In the genomic region with DNA sequence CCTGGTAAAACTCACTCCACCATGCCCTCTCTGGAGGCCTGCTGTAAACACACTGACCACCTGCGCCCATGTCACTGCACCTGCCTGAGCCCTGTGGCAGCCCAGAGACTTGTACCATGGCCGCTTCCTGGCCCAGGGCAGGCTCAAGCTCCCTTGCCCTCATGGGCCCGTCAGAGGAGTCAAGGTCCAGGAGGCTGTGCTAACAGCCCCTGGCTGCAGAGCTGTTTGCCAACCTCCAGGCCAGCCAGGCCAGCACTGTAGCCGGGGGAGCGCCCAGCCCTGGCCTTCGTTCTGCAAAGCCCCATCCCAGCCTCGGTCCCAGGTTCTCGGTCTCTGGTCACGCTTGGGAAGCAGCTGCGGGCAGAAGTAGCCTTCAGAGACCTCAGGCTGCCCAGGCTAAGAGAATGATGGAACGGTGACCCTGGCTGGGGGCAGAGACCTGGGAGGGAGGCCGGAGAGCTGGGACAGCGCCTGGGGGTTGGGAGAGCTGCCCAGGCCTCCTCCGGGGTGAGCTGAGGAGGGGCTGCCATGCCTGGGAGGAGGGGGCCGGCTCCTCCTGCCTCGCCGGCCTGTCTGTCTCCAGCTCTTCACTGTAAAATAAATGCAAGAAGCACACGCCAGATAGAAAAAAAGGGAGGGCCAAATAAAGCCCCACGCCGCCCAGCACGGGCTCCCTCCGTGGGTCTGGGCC, we compare ENCODE assay signal across 1 cellular context.
TF ChIP-seq lines count a peak whose summit lies in the region.

No MANE protein-coding gene starts in this region.

TF ChIP-seq in HepG2, 621 proteins besides CTCF, POLR2A, EP300 and RAD21 (continued from another document and continues in another):
- TF ChIP-seq, protein P1, sequence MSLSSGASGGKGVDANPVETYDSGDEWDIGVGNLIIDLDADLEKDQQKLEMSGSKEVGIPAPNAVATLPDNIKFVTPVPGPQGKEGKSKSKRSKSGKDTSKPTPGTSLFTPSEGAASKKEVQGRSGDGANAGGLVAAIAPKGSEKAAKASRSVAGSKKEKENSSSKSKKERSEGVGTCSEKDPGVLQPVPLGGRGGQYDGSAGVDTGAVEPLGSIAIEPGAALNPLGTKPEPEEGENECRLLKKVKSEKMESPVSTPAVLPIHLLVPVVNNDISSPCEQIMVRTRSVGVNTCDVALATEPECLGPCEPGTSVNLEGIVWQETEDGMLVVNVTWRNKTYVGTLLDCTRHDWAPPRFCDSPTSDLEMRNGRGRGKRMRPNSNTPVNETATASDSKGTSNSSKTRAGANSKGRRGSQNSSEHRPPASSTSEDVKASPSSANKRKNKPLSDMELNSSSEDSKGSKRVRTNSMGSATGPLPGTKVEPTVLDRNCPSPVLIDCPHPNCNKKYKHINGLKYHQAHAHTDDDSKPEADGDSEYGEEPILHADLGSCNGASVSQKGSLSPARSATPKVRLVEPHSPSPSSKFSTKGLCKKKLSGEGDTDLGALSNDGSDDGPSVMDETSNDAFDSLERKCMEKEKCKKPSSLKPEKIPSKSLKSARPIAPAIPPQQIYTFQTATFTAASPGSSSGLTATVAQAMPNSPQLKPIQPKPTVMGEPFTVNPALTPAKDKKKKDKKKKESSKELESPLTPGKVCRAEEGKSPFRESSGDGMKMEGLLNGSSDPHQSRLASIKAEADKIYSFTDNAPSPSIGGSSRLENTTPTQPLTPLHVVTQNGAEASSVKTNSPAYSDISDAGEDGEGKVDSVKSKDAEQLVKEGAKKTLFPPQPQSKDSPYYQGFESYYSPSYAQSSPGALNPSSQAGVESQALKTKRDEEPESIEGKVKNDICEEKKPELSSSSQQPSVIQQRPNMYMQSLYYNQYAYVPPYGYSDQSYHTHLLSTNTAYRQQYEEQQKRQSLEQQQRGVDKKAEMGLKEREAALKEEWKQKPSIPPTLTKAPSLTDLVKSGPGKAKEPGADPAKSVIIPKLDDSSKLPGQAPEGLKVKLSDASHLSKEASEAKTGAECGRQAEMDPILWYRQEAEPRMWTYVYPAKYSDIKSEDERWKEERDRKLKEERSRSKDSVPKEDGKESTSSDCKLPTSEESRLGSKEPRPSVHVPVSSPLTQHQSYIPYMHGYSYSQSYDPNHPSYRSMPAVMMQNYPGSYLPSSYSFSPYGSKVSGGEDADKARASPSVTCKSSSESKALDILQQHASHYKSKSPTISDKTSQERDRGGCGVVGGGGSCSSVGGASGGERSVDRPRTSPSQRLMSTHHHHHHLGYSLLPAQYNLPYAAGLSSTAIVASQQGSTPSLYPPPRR (CRISPR knock-in tag; IDR thresholded peaks at IDR 0.05; ENCODE audit: borderline replicate concordance), result no peak
- peak; percentile 40; the same call in 1 of the 2 replicates for TF ChIP-seq GABPB1 (CRISPR knock-in tag; IDR thresholded peaks at IDR 0.05)
- TF ChIP-seq, protein P2, sequence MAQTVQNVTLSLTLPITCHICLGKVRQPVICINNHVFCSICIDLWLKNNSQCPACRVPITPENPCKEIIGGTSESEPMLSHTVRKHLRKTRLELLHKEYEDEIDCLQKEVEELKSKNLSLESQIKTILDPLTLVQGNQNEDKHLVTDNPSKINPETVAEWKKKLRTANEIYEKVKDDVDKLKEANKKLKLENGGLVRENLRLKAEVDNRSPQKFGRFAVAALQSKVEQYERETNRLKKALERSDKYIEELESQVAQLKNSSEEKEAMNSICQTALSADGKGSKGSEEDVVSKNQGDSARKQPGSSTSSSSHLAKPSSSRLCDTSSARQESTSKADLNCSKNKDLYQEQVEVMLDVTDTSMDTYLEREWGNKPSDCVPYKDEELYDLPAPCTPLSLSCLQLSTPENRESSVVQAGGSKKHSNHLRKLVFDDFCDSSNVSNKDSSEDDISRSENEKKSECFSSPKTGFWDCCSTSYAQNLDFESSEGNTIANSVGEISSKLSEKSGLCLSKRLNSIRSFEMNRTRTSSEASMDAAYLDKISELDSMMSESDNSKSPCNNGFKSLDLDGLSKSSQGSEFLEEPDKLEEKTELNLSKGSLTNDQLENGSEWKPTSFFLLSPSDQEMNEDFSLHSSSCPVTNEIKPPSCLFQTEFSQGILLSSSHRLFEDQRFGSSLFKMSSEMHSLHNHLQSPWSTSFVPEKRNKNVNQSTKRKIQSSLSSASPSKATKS (CRISPR knock-in tag; IDR thresholded peaks at IDR 0.05), result no peak
- no peak for TF ChIP-seq MZF1 (CRISPR knock-in tag; IDR thresholded peaks at IDR 0.05; ENCODE audit: borderline replicate concordance)
- TF ChIP-seq, protein P3, sequence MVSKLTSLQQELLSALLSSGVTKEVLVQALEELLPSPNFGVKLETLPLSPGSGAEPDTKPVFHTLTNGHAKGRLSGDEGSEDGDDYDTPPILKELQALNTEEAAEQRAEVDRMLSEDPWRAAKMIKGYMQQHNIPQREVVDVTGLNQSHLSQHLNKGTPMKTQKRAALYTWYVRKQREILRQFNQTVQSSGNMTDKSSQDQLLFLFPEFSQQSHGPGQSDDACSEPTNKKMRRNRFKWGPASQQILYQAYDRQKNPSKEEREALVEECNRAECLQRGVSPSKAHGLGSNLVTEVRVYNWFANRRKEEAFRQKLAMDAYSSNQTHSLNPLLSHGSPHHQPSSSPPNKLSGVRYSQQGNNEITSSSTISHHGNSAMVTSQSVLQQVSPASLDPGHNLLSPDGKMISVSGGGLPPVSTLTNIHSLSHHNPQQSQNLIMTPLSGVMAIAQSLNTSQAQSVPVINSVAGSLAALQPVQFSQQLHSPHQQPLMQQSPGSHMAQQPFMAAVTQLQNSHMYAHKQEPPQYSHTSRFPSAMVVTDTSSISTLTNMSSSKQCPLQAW (CRISPR knock-in tag; IDR thresholded peaks at IDR 0.05), result 0 out of 2 replicates have a peak, but pooled peaks have one; percentile 20
- peak; percentile 44 for TF ChIP-seq ELF3 (CRISPR knock-in tag; IDR thresholded peaks at IDR 0.05)
- TF ChIP-seq, protein P4, sequence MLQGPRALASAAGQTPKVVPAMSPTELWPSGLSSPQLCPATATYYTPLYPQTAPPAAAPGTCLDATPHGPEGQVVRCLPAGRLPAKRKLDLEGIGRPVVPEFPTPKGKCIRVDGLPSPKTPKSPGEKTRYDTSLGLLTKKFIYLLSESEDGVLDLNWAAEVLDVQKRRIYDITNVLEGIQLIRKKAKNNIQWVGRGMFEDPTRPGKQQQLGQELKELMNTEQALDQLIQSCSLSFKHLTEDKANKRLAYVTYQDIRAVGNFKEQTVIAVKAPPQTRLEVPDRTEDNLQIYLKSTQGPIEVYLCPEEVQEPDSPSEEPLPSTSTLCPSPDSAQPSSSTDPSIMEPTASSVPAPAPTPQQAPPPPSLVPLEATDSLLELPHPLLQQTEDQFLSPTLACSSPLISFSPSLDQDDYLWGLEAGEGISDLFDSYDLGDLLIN (CRISPR knock-in tag; IDR thresholded peaks at IDR 0.05; ENCODE audit: borderline replicate concordance), result no peak
- TF ChIP-seq ZNF282 (IDR thresholded peaks at IDR 0.05; ENCODE audit: partially characterized antibody), result no peak
- TF ChIP-seq, protein P5, sequence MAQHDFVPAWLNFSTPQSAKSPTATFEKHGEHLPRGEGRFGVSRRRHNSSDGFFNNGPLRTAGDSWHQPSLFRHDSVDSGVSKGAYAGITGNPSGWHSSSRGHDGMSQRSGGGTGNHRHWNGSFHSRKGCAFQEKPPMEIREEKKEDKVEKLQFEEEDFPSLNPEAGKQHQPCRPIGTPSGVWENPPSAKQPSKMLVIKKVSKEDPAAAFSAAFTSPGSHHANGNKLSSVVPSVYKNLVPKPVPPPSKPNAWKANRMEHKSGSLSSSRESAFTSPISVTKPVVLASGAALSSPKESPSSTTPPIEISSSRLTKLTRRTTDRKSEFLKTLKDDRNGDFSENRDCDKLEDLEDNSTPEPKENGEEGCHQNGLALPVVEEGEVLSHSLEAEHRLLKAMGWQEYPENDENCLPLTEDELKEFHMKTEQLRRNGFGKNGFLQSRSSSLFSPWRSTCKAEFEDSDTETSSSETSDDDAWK (CRISPR knock-in tag; IDR thresholded peaks at IDR 0.05), result no peak
- TF ChIP-seq HOXA3 (CRISPR knock-in tag; IDR thresholded peaks at IDR 0.05), result peak; percentile 68; the same call in 1 of the 2 replicates
- TF ChIP-seq, protein P6, sequence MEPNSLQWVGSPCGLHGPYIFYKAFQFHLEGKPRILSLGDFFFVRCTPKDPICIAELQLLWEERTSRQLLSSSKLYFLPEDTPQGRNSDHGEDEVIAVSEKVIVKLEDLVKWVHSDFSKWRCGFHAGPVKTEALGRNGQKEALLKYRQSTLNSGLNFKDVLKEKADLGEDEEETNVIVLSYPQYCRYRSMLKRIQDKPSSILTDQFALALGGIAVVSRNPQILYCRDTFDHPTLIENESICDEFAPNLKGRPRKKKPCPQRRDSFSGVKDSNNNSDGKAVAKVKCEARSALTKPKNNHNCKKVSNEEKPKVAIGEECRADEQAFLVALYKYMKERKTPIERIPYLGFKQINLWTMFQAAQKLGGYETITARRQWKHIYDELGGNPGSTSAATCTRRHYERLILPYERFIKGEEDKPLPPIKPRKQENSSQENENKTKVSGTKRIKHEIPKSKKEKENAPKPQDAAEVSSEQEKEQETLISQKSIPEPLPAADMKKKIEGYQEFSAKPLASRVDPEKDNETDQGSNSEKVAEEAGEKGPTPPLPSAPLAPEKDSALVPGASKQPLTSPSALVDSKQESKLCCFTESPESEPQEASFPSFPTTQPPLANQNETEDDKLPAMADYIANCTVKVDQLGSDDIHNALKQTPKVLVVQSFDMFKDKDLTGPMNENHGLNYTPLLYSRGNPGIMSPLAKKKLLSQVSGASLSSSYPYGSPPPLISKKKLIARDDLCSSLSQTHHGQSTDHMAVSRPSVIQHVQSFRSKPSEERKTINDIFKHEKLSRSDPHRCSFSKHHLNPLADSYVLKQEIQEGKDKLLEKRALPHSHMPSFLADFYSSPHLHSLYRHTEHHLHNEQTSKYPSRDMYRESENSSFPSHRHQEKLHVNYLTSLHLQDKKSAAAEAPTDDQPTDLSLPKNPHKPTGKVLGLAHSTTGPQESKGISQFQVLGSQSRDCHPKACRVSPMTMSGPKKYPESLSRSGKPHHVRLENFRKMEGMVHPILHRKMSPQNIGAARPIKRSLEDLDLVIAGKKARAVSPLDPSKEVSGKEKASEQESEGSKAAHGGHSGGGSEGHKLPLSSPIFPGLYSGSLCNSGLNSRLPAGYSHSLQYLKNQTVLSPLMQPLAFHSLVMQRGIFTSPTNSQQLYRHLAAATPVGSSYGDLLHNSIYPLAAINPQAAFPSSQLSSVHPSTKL (CRISPR knock-in tag; IDR thresholded peaks at IDR 0.05), result peak; percentile 31; the same call in 1 of the 2 replicates
- TF ChIP-seq SAP130 (CRISPR knock-in tag; IDR thresholded peaks at IDR 0.05; ENCODE audit: low read depth), result peak; percentile 73
- no peak for TF ChIP-seq ZSCAN12 (CRISPR knock-in tag; IDR thresholded peaks at IDR 0.05)
- TF ChIP-seq MAFK (conservative IDR thresholded peaks at IDR 0.05 in 1 of 2, IDR thresholded peaks at IDR 0.05 in 1 of 2; ENCODE audit: low read length in 2 of 2), result no peak
- 0 out of 2 replicates have a peak, but pooled peaks have one; percentile 31 for TF ChIP-seq ZNF501 (CRISPR knock-in tag; IDR thresholded peaks at IDR 0.05)
- TF ChIP-seq CCDC6 (CRISPR knock-in tag; IDR thresholded peaks at IDR 0.05), result no peak
- TF ChIP-seq AGO1 (IDR thresholded peaks at IDR 0.05; ENCODE audit: low read depth, low read length, poor library complexity, severe bottlenecking), result peak; percentile 91
- TF ChIP-seq SPEN (CRISPR knock-in tag; IDR thresholded peaks at IDR 0.05; ENCODE audit: low read depth), result no peak
- TF ChIP-seq NR2F1 (CRISPR knock-in tag; IDR thresholded peaks at IDR 0.05), result no peak
- TF ChIP-seq TEAD2 (CRISPR knock-in tag; IDR thresholded peaks at IDR 0.05), result no peak
- no peak for TF ChIP-seq YEATS2 (CRISPR knock-in tag; IDR thresholded peaks at IDR 0.05; ENCODE audit: borderline replicate concordance)
- TF ChIP-seq SOX6 (IDR thresholded peaks at IDR 0.05), result no peak
- peak; percentile 43 for TF ChIP-seq SOX6 (CRISPR knock-in tag; IDR thresholded peaks at IDR 0.05)
- TF ChIP-seq ZNF296 (CRISPR knock-in tag; conservative IDR thresholded peaks at IDR 0.05), result 0 out of 2 replicates have a peak, but pooled peaks have one; percentile 40
- TF ChIP-seq, protein P7, sequence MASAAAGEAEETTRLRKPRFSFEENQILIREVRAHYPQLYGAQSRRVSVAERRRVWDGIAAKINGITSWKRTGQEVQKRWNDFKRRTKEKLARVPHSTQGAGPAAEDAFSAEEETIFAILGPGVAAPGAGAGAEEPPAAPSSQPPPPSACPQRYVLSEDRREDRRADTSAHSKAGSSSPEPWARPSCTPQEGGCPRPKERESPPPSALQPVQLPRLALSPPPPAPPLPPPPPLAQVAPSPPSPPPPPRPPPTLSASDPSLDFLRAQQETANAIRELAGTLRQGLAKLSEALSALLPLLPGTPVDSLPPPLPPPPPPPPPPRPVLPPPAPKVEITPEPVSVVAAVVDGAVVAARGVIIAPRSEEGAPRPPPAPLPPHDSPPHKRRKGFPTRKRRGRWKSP (CRISPR knock-in tag; IDR thresholded peaks at IDR 0.05), result no peak
- TF ChIP-seq HNF4G (IDR thresholded peaks at IDR 0.05; ENCODE audit: borderline replicate concordance, low read depth, low read length), result peak; percentile 53
- TF ChIP-seq HNF4G (CRISPR knock-in tag; IDR thresholded peaks at IDR 0.05; ENCODE audit: borderline replicate concordance, low read depth), result no peak
- TF ChIP-seq, protein P8, sequence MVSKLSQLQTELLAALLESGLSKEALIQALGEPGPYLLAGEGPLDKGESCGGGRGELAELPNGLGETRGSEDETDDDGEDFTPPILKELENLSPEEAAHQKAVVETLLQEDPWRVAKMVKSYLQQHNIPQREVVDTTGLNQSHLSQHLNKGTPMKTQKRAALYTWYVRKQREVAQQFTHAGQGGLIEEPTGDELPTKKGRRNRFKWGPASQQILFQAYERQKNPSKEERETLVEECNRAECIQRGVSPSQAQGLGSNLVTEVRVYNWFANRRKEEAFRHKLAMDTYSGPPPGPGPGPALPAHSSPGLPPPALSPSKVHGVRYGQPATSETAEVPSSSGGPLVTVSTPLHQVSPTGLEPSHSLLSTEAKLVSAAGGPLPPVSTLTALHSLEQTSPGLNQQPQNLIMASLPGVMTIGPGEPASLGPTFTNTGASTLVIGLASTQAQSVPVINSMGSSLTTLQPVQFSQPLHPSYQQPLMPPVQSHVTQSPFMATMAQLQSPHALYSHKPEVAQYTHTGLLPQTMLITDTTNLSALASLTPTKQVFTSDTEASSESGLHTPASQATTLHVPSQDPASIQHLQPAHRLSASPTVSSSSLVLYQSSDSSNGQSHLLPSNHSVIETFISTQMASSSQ (IDR thresholded peaks at IDR 0.05; ENCODE audit: low read depth), result no peak
- TF ChIP-seq, protein P8 (CRISPR knock-in tag; IDR thresholded peaks at IDR 0.05; ENCODE audit: borderline replicate concordance), result no peak
- TF ChIP-seq FOSL2 (CRISPR knock-in tag; IDR thresholded peaks at IDR 0.05), result no peak
- no peak for TF ChIP-seq ZNF589 (CRISPR knock-in tag; conservative IDR thresholded peaks at IDR 0.05)
- no peak for TF ChIP-seq POLR2AphosphoS2 (IDR thresholded peaks at IDR 0.05; ENCODE audit: low read depth, low read length)
- TF ChIP-seq TBX2 (CRISPR knock-in tag; IDR thresholded peaks at IDR 0.05; ENCODE audit: borderline replicate concordance), result peak; percentile 33; the same call in 1 of the 2 replicates
- TF ChIP-seq TMF1 (CRISPR knock-in tag; IDR thresholded peaks at IDR 0.05; ENCODE audit: low read depth), result no peak
- TF ChIP-seq ZKSCAN8 (CRISPR knock-in tag; IDR thresholded peaks at IDR 0.05; ENCODE audit: borderline replicate concordance), result no peak
